ENCODE assay signal across 1 cellular context in genomic region chr2:108719149-108720044, GRCh38.
TF ChIP-seq lines count a peak whose summit lies in the region.

Gene RANBP2, plus strand, starts transcription at chr2:108719482. Its CDS starts 125 bp downstream, at chr2:108719607.

TF ChIP-seq in WTC11, 78 proteins besides CTCF, POLR2A, EP300 and RAD21 (continued from another document):
- TF ChIP-seq ATF2 (CRISPR knock-in tag; IDR thresholded peaks at IDR 0.05; ENCODE audit: borderline replicate concordance, low read depth), result no peak
- peak; percentile 81 for TF ChIP-seq ZNF232 (CRISPR knock-in tag; IDR thresholded peaks at IDR 0.05)
- TF ChIP-seq CDX4 (CRISPR knock-in tag; IDR thresholded peaks at IDR 0.05; ENCODE audit: borderline replicate concordance), result no peak
- no peak for TF ChIP-seq ESRRA (CRISPR knock-in tag; IDR thresholded peaks at IDR 0.05; ENCODE audit: borderline replicate concordance)
- TF ChIP-seq NFATC4 (CRISPR knock-in tag; IDR thresholded peaks at IDR 0.05), result no peak
- TF ChIP-seq FOXJ3 (CRISPR knock-in tag; IDR thresholded peaks at IDR 0.05; ENCODE audit: borderline replicate concordance), result no peak
- TF ChIP-seq ZNF138 (CRISPR knock-in tag; conservative IDR thresholded peaks at IDR 0.05), result no peak
- TF ChIP-seq E2F5 (CRISPR knock-in tag; IDR thresholded peaks at IDR 0.05), result peak; percentile 92
- no peak for TF ChIP-seq HMGA2 (CRISPR knock-in tag; IDR thresholded peaks at IDR 0.05)
- TF ChIP-seq EMX1 (CRISPR knock-in tag; IDR thresholded peaks at IDR 0.05), result no peak
- no peak for TF ChIP-seq PRRX2 (CRISPR knock-in tag; IDR thresholded peaks at IDR 0.05)
- no peak for TF ChIP-seq MLX (CRISPR knock-in tag; IDR thresholded peaks at IDR 0.05)
- peak; percentile 90 for TF ChIP-seq TEAD1 (CRISPR knock-in tag; IDR thresholded peaks at IDR 0.05)
- no peak for TF ChIP-seq ERG (CRISPR knock-in tag; IDR thresholded peaks at IDR 0.05)
- TF ChIP-seq RELA (CRISPR knock-in tag; IDR thresholded peaks at IDR 0.05; ENCODE audit: borderline replicate concordance), result peak; percentile 87
- peak; percentile 97; the same call in 1 of the 2 replicates for TF ChIP-seq ARID4B (CRISPR knock-in tag; IDR thresholded peaks at IDR 0.05; ENCODE audit: borderline replicate concordance)
- TF ChIP-seq IRF2 (CRISPR knock-in tag; IDR thresholded peaks at IDR 0.05; ENCODE audit: borderline replicate concordance, low read depth), result no peak
- TF ChIP-seq CREM (CRISPR knock-in tag; IDR thresholded peaks at IDR 0.05), result peak; percentile 99
- TF ChIP-seq ATF6 (CRISPR knock-in tag; IDR thresholded peaks at IDR 0.05), result no peak
- TF ChIP-seq USF2 (CRISPR knock-in tag; IDR thresholded peaks at IDR 0.05), result peak; percentile 62
- no peak for TF ChIP-seq ZNF416 (CRISPR knock-in tag; IDR thresholded peaks at IDR 0.05)
- no peak for TF ChIP-seq MXD4 (CRISPR knock-in tag; IDR thresholded peaks at IDR 0.05; ENCODE audit: borderline replicate concordance)
- TF ChIP-seq ZSCAN18 (CRISPR knock-in tag; IDR thresholded peaks at IDR 0.05), result no peak
- TF ChIP-seq USF1 (CRISPR knock-in tag; IDR thresholded peaks at IDR 0.05), result 0 out of 2 replicates have a peak, but pooled peaks have one; percentile 72
- TF ChIP-seq PRDM15 (CRISPR knock-in tag; IDR thresholded peaks at IDR 0.05), result no peak; the same call in 1 of the 2 replicates
- TF ChIP-seq E2F4 (CRISPR knock-in tag; IDR thresholded peaks at IDR 0.05; ENCODE audit: borderline replicate concordance, low read depth), result no peak
